10 cellular contexts compared by ENCODE assay signal in genomic region chr4:151887816-151888180, GRCh38.
DNase-seq lines count a peak whose midpoint lies in the region; ATAC-seq and TF ChIP-seq lines count a peak whose summit lies in the region.
"Had no signal": no experiment of that assay in that cellular context is flagged by ENCODE, and none has a peak within 500 bp of the region (broad histone marks: within the 10 kb centered on the region; RNA-seq: fewer than 3 reads in every experiment).

No MANE protein-coding gene starts in this region.

- peak; percentile 15 for ATAC-seq in GM18499 (IDR thresholded peaks at IDR 0.05; ENCODE audit: insufficient read depth, unreplicated experiment)
- ATAC-seq in GM19452 (IDR thresholded peaks at IDR 0.05; ENCODE audit: unreplicated experiment) = peak; percentile 32
- ATAC-seq in HG02852 (IDR thresholded peaks at IDR 0.05; ENCODE audit: unreplicated experiment) = peak; percentile 32
- ATAC-seq in HG03565 (IDR thresholded peaks at IDR 0.05; ENCODE audit: unreplicated experiment) = peak; percentile 13
- no peak for ATAC-seq in SK-N-SH treated with all-trans-retinoic acid at 6 μM for 48 hours

- DNase-seq in stimulated activated CD4-positive, alpha-beta T cell treated with anti-CD3 and anti-CD28 coated beads, Interleukin-15, amount 100 ng/mL, for 24 hours = no peak
- DNase-seq in stimulated activated CD4-positive, alpha-beta T cell treated with anti-CD3 and anti-CD28 coated beads, Interleukin-12 subunit alpha, Interleukin-12 subunit beta, amount 100 ng/mL, for 4 hours = no peak
- DNase-seq in SIG-M5 (lab: John Stamatoyannopoulos, UW) = no peak
- DNase-seq: endodermal cell, NCI-H2227 treated with DMSO at 0.1 percent for 48 hours had no signal

TF ChIP-seq in SK-N-SH treated with all-trans-retinoic acid at 6 μM for 48 hours, 23 proteins besides CTCF, POLR2A, EP300 and RAD21:
- no peak for TF ChIP-seq CSDC2 (CRISPR knock-in tag; IDR thresholded peaks at IDR 0.05)
- TF ChIP-seq ISL1 (CRISPR knock-in tag; IDR thresholded peaks at IDR 0.05) = no peak
- no peak for TF ChIP-seq PPARA (CRISPR knock-in tag; IDR thresholded peaks at IDR 0.05; ENCODE audit: borderline replicate concordance)
- no peak for TF ChIP-seq TSHZ2 (CRISPR knock-in tag; IDR thresholded peaks at IDR 0.05)
- no peak for TF ChIP-seq ZNF70 (CRISPR knock-in tag; IDR thresholded peaks at IDR 0.05)
- no peak for TF ChIP-seq OSR1 (CRISPR knock-in tag; IDR thresholded peaks at IDR 0.05)
- TF ChIP-seq ARNTL (CRISPR knock-in tag; IDR thresholded peaks at IDR 0.05; ENCODE audit: borderline replicate concordance, low read depth) = no peak
